In genomic region chr17:64974750-64975317, GRCh38 we compare ENCODE assay signal across 8 cellular contexts. TPM values are rescaled to one million over a fixed set of nuclear protein-coding genes. Genes with fewer than 3 reads are reported as not detected.
DNase-seq lines count a peak whose midpoint lies in the region; ATAC-seq and TF ChIP-seq lines count a peak whose summit lies in the region.

No MANE protein-coding gene starts in this region.

- H2AFZ ChIP-seq in OCI-LY1 (ENCODE audit: low read length) (no peak overlapping the region), neuron (ENCODE audit: low read depth, low read length) (peak overlapping the region; percentile 93)

- H3K27ac ChIP-seq in OCI-LY1 (ENCODE audit: low read depth, low read length, poor library complexity, severe bottlenecking) (peak overlapping the region; percentile 96), ectodermal cell (ENCODE audit: insufficient read depth, low read depth, low read length, poor library complexity, severe bottlenecking) (no peak overlapping the region)

- H3K9me3 Mint-ChIP-seq in activated T-cell treated with anti-CD3 and anti-CD28 coated beads, Interleukin-2, amount 50 U/mL, for 24 hours = no peaks in the 10 kb centered on the region

- H3K27ac Mint-ChIP-seq in activated T-cell treated with anti-CD3 and anti-CD28 coated beads, Interleukin-2, amount 50 U/mL, for 24 hours = peak overlapping the region; percentile 100

- H4K20me1 ChIP-seq in OCI-LY1 (ENCODE audit: insufficient read depth, low read length) = no peaks in the 10 kb centered on the region

- H3K9me3 ChIP-seq in OCI-LY1 (ENCODE audit: low read length) (no peaks in the 10 kb centered on the region), ectodermal cell (ENCODE audit: control insufficient read depth, low read length) (no peaks in the 10 kb centered on the region), neuron (ENCODE audit: low read length) (no peaks in the 10 kb centered on the region)

- TF ChIP-seq CTCF in OCI-LY1 (IDR thresholded peaks at IDR 0.05; ENCODE audit: low read length) = no peak

- no peaks in the 10 kb centered on the region for H3K79me2 ChIP-seq in OCI-LY1 (ENCODE audit: insufficient read depth, low read length)

- peak overlapping the region; percentile 68 for H3K4me3 ChIP-seq in OCI-LY1 (ENCODE audit: low read depth, low read length, poor library complexity, severe bottlenecking)
- H3K4me3 ChIP-seq in ectodermal cell (ENCODE audit: insufficient read depth, low read depth, low read length) = peak overlapping the region; percentile 74
- H3K4me3 ChIP-seq in neuron (ENCODE audit: low read length) = peak overlapping the region; percentile 55

- H3K27me3 ChIP-seq in OCI-LY1 (ENCODE audit: insufficient read depth, low read length) (no peaks in the 10 kb centered on the region), ectodermal cell (ENCODE audit: control insufficient read depth, insufficient read depth, low read length, poor library complexity, severe bottlenecking) (peaks cover 6% of the 10 kb centered on the region), neuron (ENCODE audit: insufficient read depth, low read length) (no peaks in the 10 kb centered on the region)

- 0 out of 2 replicates have a peak, but pooled peaks cover 4% of the 10 kb centered on the region for H3F3A ChIP-seq in OCI-LY1 (ENCODE audit: insufficient read depth, low read length)

- no peak for DNase-seq in activated T-cell treated with anti-CD3 and anti-CD28 coated beads, Interleukin-2, amount 50 U/mL, for 24 hours
- DNase-seq in activated T-cell treated with anti-CD3 and anti-CD28 coated beads for 4 hours (no peak), kidney tubule cell (ENCODE audit: low spot score) (no peak), MV-4-11 (lab: John Stamatoyannopoulos, UW) (no peak)

- no peaks in the 10 kb centered on the region for H3K9me2 ChIP-seq in OCI-LY1 (ENCODE audit: low read depth, low read length)

- H3K27me3 Mint-ChIP-seq in activated T-cell treated with anti-CD3 and anti-CD28 coated beads, Interleukin-2, amount 50 U/mL, for 24 hours = no peaks in the 10 kb centered on the region

- WGBS in ectodermal cell, 2 experiments = 23 to 24% methylated on average over 9 of the region's 9 CpGs

- H3K36me3 Mint-ChIP-seq in activated T-cell treated with anti-CD3 and anti-CD28 coated beads, Interleukin-2, amount 50 U/mL, for 24 hours (ENCODE audit: low read depth) = peaks cover 35% of the 10 kb centered on the region

- peaks cover 70% of the 10 kb centered on the region for H3K4me1 Mint-ChIP-seq in activated T-cell treated with anti-CD3 and anti-CD28 coated beads, Interleukin-2, amount 50 U/mL, for 24 hours (ENCODE audit: low read depth)

- peaks cover 13% of the 10 kb centered on the region; the same call in 1 of the 2 replicates for H3K36me3 ChIP-seq in OCI-LY1 (ENCODE audit: insufficient read depth, low read length)
- H3K36me3 ChIP-seq in ectodermal cell (ENCODE audit: control insufficient read depth, insufficient read depth, low read length) = peaks cover 4% of the 10 kb centered on the region
- peaks cover 24% of the 10 kb centered on the region for H3K36me3 ChIP-seq in neuron (ENCODE audit: insufficient read depth, low read length)

- H3K4me2 ChIP-seq in OCI-LY1 (ENCODE audit: low read length) = peak overlapping the region; percentile 95

- peak overlapping the region; percentile 86 for H3K9ac ChIP-seq in OCI-LY1 (ENCODE audit: low read length)

- peaks cover 79% of the 10 kb centered on the region for H3K4me1 ChIP-seq in OCI-LY1 (ENCODE audit: insufficient read depth, low read length, severe bottlenecking)
- peaks cover 6% of the 10 kb centered on the region for H3K4me1 ChIP-seq in ectodermal cell (ENCODE audit: control insufficient read depth, insufficient read depth, low read length)
- peaks cover 3% of the 10 kb centered on the region for H3K4me1 ChIP-seq in neuron (ENCODE audit: insufficient read depth, low read length)

- H3K4me3 Mint-ChIP-seq in activated T-cell treated with anti-CD3 and anti-CD28 coated beads, Interleukin-2, amount 50 U/mL, for 24 hours = peak overlapping the region; percentile 87

- ATAC-seq in GM19328 (IDR thresholded peaks at IDR 0.05; ENCODE audit: unreplicated experiment) = no peak

RNA-seq across cellular contexts. Expression of gene LRRC37A3, which starts 55.6 kb away (rescaled TPM):
- polyA plus RNA-seq in ectodermal cell (2013, experiment 1 of 4) = 7.4 TPM
- 7.2 TPM for polyA plus RNA-seq in ectodermal cell (2013, experiment 2 of 4)
- polyA plus RNA-seq in ectodermal cell (2013, experiment 3 of 4) = 4.9 TPM
- polyA plus RNA-seq in ectodermal cell (2013, experiment 4 of 4) = 5.7 TPM
